ENCODE assay signal across 16 cellular contexts in the genomic region with DNA sequence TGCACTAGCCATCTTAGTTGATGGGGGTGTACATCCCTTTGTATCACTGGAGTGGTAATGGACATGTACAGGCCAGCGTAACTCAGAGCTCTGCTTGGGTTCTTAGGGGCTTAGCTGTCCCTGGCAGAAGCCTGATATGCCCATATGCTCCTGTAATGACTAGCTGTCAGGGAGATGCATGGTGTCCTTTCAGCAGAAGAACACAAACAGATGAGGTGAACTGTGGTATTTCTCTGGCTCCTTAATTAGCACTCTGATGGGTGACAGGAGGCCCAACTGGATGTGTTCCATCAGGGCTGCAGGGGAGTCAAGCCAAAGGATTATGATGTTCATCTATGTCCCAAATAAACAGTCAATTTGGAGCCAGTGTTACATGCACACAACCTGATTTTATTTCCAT.
"Had no signal": no experiment of that assay in that cellular context is flagged by ENCODE, and none has a peak within 500 bp of the region (broad histone marks: within the 10 kb centered on the region; RNA-seq: fewer than 3 reads in every experiment).

No MANE protein-coding gene starts in this region.

- ATAC-seq: activated naive CD4-positive, alpha-beta T cell treated with anti-CD3 and anti-CD28 coated beads, Interleukin-2, amount 50 U/mL, for 72 hours; activated T-helper 17 cell treated with anti-CD3 and anti-CD28 coated beads, Interleukin-2, amount 50 U/mL, for 72 hours; effector memory CD8-positive, alpha-beta T cell; esophagus mucosa; WTC11 had no signal

- H3K27me3 ChIP-seq: thyroid gland had no signal

- H3K36me3 ChIP-seq: thyroid gland had no signal

- DNase-seq: activated T-cell treated with anti-CD3 and anti-CD28 coated beads, Interleukin-2, amount 50 U/mL, for 24 hours; aorta; effector memory CD8-positive, alpha-beta T cell; foreskin melanocyte; naive B cell; occipital lobe; retina; stimulated activated CD4-positive, alpha-beta T cell treated with anti-CD3 and anti-CD28 coated beads, Interleukin-1b, Interleukin-23, amount 100 ng/mL, for 48 hours; substantia nigra; T-helper 9 cell; thyroid gland had no signal

- H3K4me1 ChIP-seq: thyroid gland had no signal

- H3K9me3 ChIP-seq: thyroid gland had no signal

- H3K4me3 ChIP-seq: lung, thyroid gland had no signal

- H3K27ac ChIP-seq: thyroid gland had no signal
